20 cellular contexts compared by ENCODE assay signal in genomic region chr16:1097156-1097555, GRCh38. TPM values are rescaled to one million over a fixed set of nuclear protein-coding genes. Genes with fewer than 3 reads are reported as not detected.
DNase-seq lines count a peak whose midpoint lies in the region; ATAC-seq and TF ChIP-seq lines count a peak whose summit lies in the region.
"Had no signal": no experiment of that assay in that cellular context is flagged by ENCODE, and none has a peak within 500 bp of the region (broad histone marks: within the 10 kb centered on the region; RNA-seq: fewer than 3 reads in every experiment).

No MANE protein-coding gene starts in this region.

- no peak overlapping the region for H3K27ac ChIP-seq in BLaER1 treated with 17β-estradiol and CSF1 and Interleukin-3, amounts not matched to agents 10 nM and 100 nM
- H3K27ac ChIP-seq in heart left ventricle, result peak overlapping the region; percentile 66 to 92 (median 84)
- H3K27ac ChIP-seq in psoas muscle, result peak overlapping the region; percentile 57
- H3K27ac ChIP-seq: A549, PC-9 had no signal

- ATAC-seq in heart left ventricle (peak; percentile 7 to 34 (median 22)), psoas muscle (peak; percentile 7 to 39 (median 30)), GM19452 (IDR thresholded peaks at IDR 0.05; ENCODE audit: unreplicated experiment) (no peak)
- ATAC-seq: A549 had no signal

- no peak for TF ChIP-seq POLR2A in heart left ventricle (IDR thresholded peaks at IDR 0.05)

- TF ChIP-seq CTCF in heart left ventricle (IDR thresholded peaks at IDR 0.05), result no peak
- no peak for TF ChIP-seq CTCF in psoas muscle (IDR thresholded peaks at IDR 0.05)

- H3K4me3 ChIP-seq in BLaER1 treated with 17β-estradiol and CSF1 and Interleukin-3, amounts not matched to agents 10 nM and 100 nM, result no peak overlapping the region; a peak in 1 of 20 replicates
- no peak overlapping the region for H3K4me3 ChIP-seq in NT2/D1 (ENCODE audit: insufficient read length, low read depth)
- no peak overlapping the region for H3K4me3 ChIP-seq in heart left ventricle
- no peak overlapping the region for H3K4me3 ChIP-seq in psoas muscle
- H3K4me3 ChIP-seq: A549, PC-9 had no signal

- H3K9ac ChIP-seq in BLaER1 treated with 17β-estradiol and CSF1 and Interleukin-3, amounts not matched to agents 10 nM and 100 nM, result peak overlapping the region in 4 of 11 experiments; percentile 11 to 40 (median 20); a peak in 2 of 22 replicates
- H3K9ac ChIP-seq in NT2/D1 (ENCODE audit: insufficient read length, low read depth), result peak overlapping the region; percentile 10
- H3K9ac ChIP-seq: SK-N-SH had no signal

- DNase-seq in NT2/D1 (ENCODE audit: low read depth, low spot score), result no peak
- DNase-seq in heart left ventricle, result no peak
- no peak for DNase-seq in psoas muscle
- no peak for DNase-seq in GM19240 (ENCODE audit: insufficient read length, low spot score)
- DNase-seq in AG08396 (ENCODE audit: low spot score), result no peak
- DNase-seq in GOT3 (lab: John Stamatoyannopoulos, UW), result no peak
- DNase-seq: Calu3; CD4-positive, CD25-positive, alpha-beta regulatory T cell; DMS79; MV-4-11; NCI-H1436 treated with DMSO at 0.1 percent for 48 hours; NCI-H2227 treated with DMSO at 0.1 percent for 48 hours; NCI-H526; NK-92 treated with Interleukin-12 subunit alpha and Interleukin-12 subunit beta, amount 100 ng/mL, for 24 hours; PC-9; SK-N-SH had no signal

- peak overlapping the region in 9 of 11 experiments; percentile 17 to 92 (median 71); a peak in 17 of 22 replicates for H3K4me2 ChIP-seq in BLaER1 treated with 17β-estradiol and CSF1 and Interleukin-3, amounts not matched to agents 10 nM and 100 nM
- H3K4me2 ChIP-seq: A549, PC-9 had no signal

- peaks cover 30 to 78% (median 61%) of the 10 kb centered on the region in 11 experiments for H3K27me3 ChIP-seq in BLaER1 treated with 17β-estradiol and CSF1 and Interleukin-3, amounts not matched to agents 10 nM and 100 nM
- H3K27me3 ChIP-seq in NT2/D1 (ENCODE audit: insufficient read depth, insufficient read length), result no peaks in the 10 kb centered on the region
- H3K27me3 ChIP-seq in heart left ventricle, result peaks cover 0 to 33% (median 3%) of the 10 kb centered on the region in 9 donors
- peaks cover 0 to 9% (median 0%) of the 10 kb centered on the region in 3 donors for H3K27me3 ChIP-seq in psoas muscle (ENCODE audit: insufficient read depth in 3 of 3, low read length in 2 of 3)

- peaks cover 0 to 3% (median 2%) of the 10 kb centered on the region in 11 experiments; a peak in 13 of 22 replicates for H3K9me3 ChIP-seq in BLaER1 treated with 17β-estradiol and CSF1 and Interleukin-3, amounts not matched to agents 10 nM and 100 nM (replicated peaks in 1 of 11)
- H3K9me3 ChIP-seq in NT2/D1 (ENCODE audit: insufficient read depth, low read length), result no peaks in the 10 kb centered on the region
- H3K9me3 ChIP-seq in heart left ventricle, result no peaks in the 10 kb centered on the region
- no peaks in the 10 kb centered on the region for H3K9me3 ChIP-seq in psoas muscle
- H3K9me3 ChIP-seq: A549, SK-N-SH had no signal

- peaks cover 0 to 82% (median 36%) of the 10 kb centered on the region in 11 experiments; a peak in 15 of 22 replicates for H4K20me1 ChIP-seq in BLaER1 treated with 17β-estradiol and CSF1 and Interleukin-3, amounts not matched to agents 10 nM and 100 nM

- intact Hi-C loops in heart left ventricle (cut with DNase I), result loop anchor here in 3 of 10 donors (1.0 to 10.0 kb wide), 3 partner anchors 22 to 285 kb away; no protein-coding TSS in a partner anchor
- intact Hi-C loops in psoas muscle (cut with DNase I), result no loop called here

- no peaks in the 10 kb centered on the region for H3K36me3 ChIP-seq in BLaER1 treated with 17β-estradiol and CSF1 and Interleukin-3, amounts not matched to agents 10 nM and 100 nM
- H3K36me3 ChIP-seq in NT2/D1 (ENCODE audit: insufficient read depth, insufficient read length, low read length), result no peaks in the 10 kb centered on the region
- H3K36me3 ChIP-seq in heart left ventricle, result no peaks in the 10 kb centered on the region
- no peaks in the 10 kb centered on the region for H3K36me3 ChIP-seq in psoas muscle (ENCODE audit: insufficient read depth in 1 of 2, low read depth in 1 of 2)

- H3K4me1 ChIP-seq in BLaER1 treated with 17β-estradiol and CSF1 and Interleukin-3, amounts not matched to agents 10 nM and 100 nM, result peaks cover 0 to 65% (median 45%) of the 10 kb centered on the region in 10 experiments; a peak in 16 of 20 replicates
- peaks cover 14% of the 10 kb centered on the region for H3K4me1 ChIP-seq in NT2/D1 (ENCODE audit: insufficient read depth, insufficient read length)
- H3K4me1 ChIP-seq in heart left ventricle, result peaks cover 0 to 32% (median 15%) of the 10 kb centered on the region in 12 donors
- H3K4me1 ChIP-seq in psoas muscle, result peaks cover 20% of the 10 kb centered on the region

- 45 to 76% (median 73%) methylated on average over 3 to 18 of the region's 18 CpGs for WGBS in heart left ventricle, 4 donors
- WGBS in psoas muscle, 3 donors, result 61 to 75% (median 62%) methylated on average over 18 of the region's 18 CpGs

RNA-seq across cellular contexts. Expression of gene C1QTNF8, which starts 1.1 kb away (rescaled TPM):
- total RNA-seq in heart left ventricle, result not detected
- not detected for polyA plus RNA-seq in heart left ventricle
- total RNA-seq in psoas muscle, result not detected
- polyA plus RNA-seq in psoas muscle, result not detected
- total RNA-seq: Calu3; CD4-positive, CD25-positive, alpha-beta regulatory T cell; H4; PC-9 had no signal
- polyA plus RNA-seq: A549; CD4-positive, CD25-positive, alpha-beta regulatory T cell; SK-N-SH had no signal

RNA-seq across cellular contexts. Expression of gene SSTR5, which starts 24.6 kb away (rescaled TPM):
- 10 to 100 TPM in 3 of 9 donors, 1 to 10 TPM in 5, under 1 TPM in 1; 0.39 to 20.1 (median 6.5) TPM for total RNA-seq in heart left ventricle
- 1 to 10 TPM in 1 of 2 donors, under 1 TPM in 1; 0.22 to 1.3 TPM for polyA plus RNA-seq in heart left ventricle
- total RNA-seq in psoas muscle, result under 1 TPM in 1 of 4 donors, not detected in 3; 0.32 TPM
- polyA plus RNA-seq in psoas muscle, result under 1 TPM; 0.03 to 0.13 (median 0.04) TPM
- total RNA-seq: Calu3; CD4-positive, CD25-positive, alpha-beta regulatory T cell; H4; PC-9 had no signal
- polyA plus RNA-seq: CD4-positive, CD25-positive, alpha-beta regulatory T cell; SK-N-SH had no signal

RNA-seq across cellular contexts. Expression of gene CACNA1H, which starts 55.8 kb away (rescaled TPM):
- 10 to 100 TPM in 2 of 9 donors, 1 to 10 TPM in 7; 1.6 to 14.6 (median 2.6) TPM for total RNA-seq in heart left ventricle
- polyA plus RNA-seq in heart left ventricle, result 1 to 10 TPM; 5.3 to 6.2 TPM
- total RNA-seq in psoas muscle, result 1 to 10 TPM; 2.0 to 5.9 (median 3.0) TPM
- polyA plus RNA-seq in psoas muscle, result 1 to 10 TPM; 1.8 to 2.3 (median 2.0) TPM
- total RNA-seq: Calu3, PC-9 had no signal
- polyA plus RNA-seq: SK-N-SH had no signal

Comparison
In these comparisons a context has a peak if more than half of its experiments do, and no peak if none do; other contexts are left out.
1. H3K27ac ChIP-seq: peak in heart left ventricle (12 of 12) and psoas muscle (single experiment); none in BLaER1 treated with 17β-estradiol and CSF1 and Interleukin-3, amounts not matched to agents 10 nM and 100 nM (0 of 11).